ENCODE assay signal across 1 cellular context in genomic region chr17:34974794-34975428, GRCh38.
TF ChIP-seq lines count a peak whose summit lies in the region.

No MANE protein-coding gene starts in this region.

TF ChIP-seq in K562, 482 proteins besides CTCF, POLR2A, EP300 and RAD21 (continued from another document):
- TF ChIP-seq WHSC1 (IDR thresholded peaks at IDR 0.05; ENCODE audit: low read length) (no peak), ZBTB11 (CRISPR knock-in tag; IDR thresholded peaks at IDR 0.05) (no peak), MED1 (CRISPR knock-in tag; IDR thresholded peaks at IDR 0.05; ENCODE audit: borderline replicate concordance) (no peak)
- TF ChIP-seq, protein P1, sequence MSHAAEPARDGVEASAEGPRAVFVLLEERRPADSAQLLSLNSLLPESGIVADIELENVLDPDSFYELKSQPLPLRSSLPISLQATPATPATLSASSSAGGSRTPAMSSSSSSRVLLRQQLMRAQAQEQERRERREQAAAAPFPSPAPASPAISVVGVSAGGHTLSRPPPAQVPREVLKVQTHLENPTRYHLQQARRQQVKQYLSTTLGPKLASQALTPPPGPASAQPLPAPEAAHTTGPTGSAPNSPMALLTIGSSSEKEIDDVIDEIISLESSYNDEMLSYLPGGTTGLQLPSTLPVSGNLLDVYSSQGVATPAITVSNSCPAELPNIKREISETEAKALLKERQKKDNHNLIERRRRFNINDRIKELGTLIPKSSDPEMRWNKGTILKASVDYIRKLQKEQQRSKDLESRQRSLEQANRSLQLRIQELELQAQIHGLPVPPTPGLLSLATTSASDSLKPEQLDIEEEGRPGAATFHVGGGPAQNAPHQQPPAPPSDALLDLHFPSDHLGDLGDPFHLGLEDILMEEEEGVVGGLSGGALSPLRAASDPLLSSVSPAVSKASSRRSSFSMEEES (CRISPR knock-in tag; IDR thresholded peaks at IDR 0.05): peak; percentile 91
